ENCODE assay signal across 13 cellular contexts in genomic region chr9:134338394-134339182, GRCh38. TPM values are rescaled to one million over a fixed set of nuclear protein-coding genes. Genes with fewer than 3 reads are reported as not detected.
DNase-seq lines count a peak whose midpoint lies in the region; ATAC-seq and TF ChIP-seq lines count a peak whose summit lies in the region.
"Had no signal": no experiment of that assay in that cellular context is flagged by ENCODE, and none has a peak within 500 bp of the region (broad histone marks: within the 10 kb centered on the region; RNA-seq: fewer than 3 reads in every experiment).

No MANE protein-coding gene starts in this region.

- no peak for TF ChIP-seq POLR2A in testis (IDR thresholded peaks at IDR 0.05)

- TF ChIP-seq CTCF in Panc1 (IDR thresholded peaks at IDR 0.05) (no peak), endodermal cell (conservative IDR thresholded peaks at IDR 0.05) (no peak), testis (IDR thresholded peaks at IDR 0.05) (no peak)

- H3K27me3 ChIP-seq in Panc1 (ENCODE audit: control insufficient read depth, insufficient read depth, low read length), result no peaks in the 10 kb centered on the region
- no peaks in the 10 kb centered on the region for H3K27me3 ChIP-seq in endodermal cell (ENCODE audit: control insufficient read depth, insufficient read depth, low read length, poor library complexity, severe bottlenecking)
- H3K27me3 ChIP-seq in mesenchymal stem cell (ENCODE audit: control insufficient read depth in 1 of 2, insufficient read depth in 1 of 2, low read length in 2 of 2), result no peaks in the 10 kb centered on the region
- H3K27me3 ChIP-seq in testis, result no peaks in the 10 kb centered on the region

- WGBS in endodermal cell (ENCODE audit: insufficient coverage in 1 of 2, insufficient read length in 1 of 2), 2 experiments, result 85 to 89% methylated on average over 20 to 27 of the region's 27 CpGs
- 82% methylated on average over 27 of the region's 27 CpGs for WGBS in mesenchymal stem cell
- 35 to 58% methylated on average over 5 to 25 of the region's 27 CpGs for WGBS in testis, 2 donors

- H3K4me1 ChIP-seq in Panc1 (ENCODE audit: control insufficient read depth, insufficient read depth, low read length), result peaks cover 21% of the 10 kb centered on the region
- no peaks in the 10 kb centered on the region for H3K4me1 ChIP-seq in endodermal cell (ENCODE audit: control insufficient read depth, insufficient read depth, low read length)
- peaks cover 75% of the 10 kb centered on the region for H3K4me1 ChIP-seq in mesenchymal stem cell (ENCODE audit: control insufficient read depth, insufficient read depth, low read depth, low read length)
- peaks cover 79% of the 10 kb centered on the region for H3K4me1 ChIP-seq in testis

- H2AFZ ChIP-seq in mesenchymal stem cell (ENCODE audit: low read depth, low read length), result no peak overlapping the region

- H3K9me3 Mint-ChIP-seq in endodermal cell, result no peaks in the 10 kb centered on the region
- H3K9me3 Mint-ChIP-seq: activated T-cell treated with anti-CD3 and anti-CD28 coated beads, Interleukin-2, amount 50 U/mL, for 72 hours had no signal

- H3K27me3 Mint-ChIP-seq in endodermal cell (ENCODE audit: insufficient read depth), result no peaks in the 10 kb centered on the region

- no peak overlapping the region for H2BK12ac ChIP-seq in mesenchymal stem cell (ENCODE audit: low read length in 2 of 2)

- no peak overlapping the region for H3K23ac ChIP-seq in mesenchymal stem cell (ENCODE audit: low read length in 2 of 2)

- H3K9me3 ChIP-seq in Panc1 (ENCODE audit: control insufficient read depth, insufficient read depth, low read depth, low read length), result no peaks in the 10 kb centered on the region
- H3K9me3 ChIP-seq in endodermal cell (ENCODE audit: control insufficient read depth, low read length), result no peaks in the 10 kb centered on the region
- H3K9me3 ChIP-seq in mesenchymal stem cell (ENCODE audit: control insufficient read depth, low read length), result no peaks in the 10 kb centered on the region
- H3K9me3 ChIP-seq in testis, result no peaks in the 10 kb centered on the region

- ATAC-seq in Panc1 (peak; percentile 72), GM21390 (IDR thresholded peaks at IDR 0.05; ENCODE audit: unreplicated experiment) (no peak)
- ATAC-seq: activated CD4-positive, CD25-positive, alpha-beta regulatory T cell treated with anti-CD3 and anti-CD28 coated beads, Interleukin-2, amount 50 U/mL, for 24 hours; activated T-cell treated with anti-CD3 and anti-CD28 coated beads, Interleukin-2, amount 50 U/mL, for 72 hours had no signal

- POLR2A ChIA-PET in Panc1 (lab: Charles Lee), result no interaction called here

- DNase-seq in Panc1 (ENCODE audit: low read depth, low spot score), result no peak
- no peak for DNase-seq in endodermal cell
- no peak for DNase-seq in mesenchymal stem cell
- DNase-seq in testis, result peak; percentile 91
- no peak for DNase-seq in stimulated activated CD4-positive, alpha-beta T cell treated with anti-CD3 and anti-CD28 coated beads, Interleukin-12 subunit alpha, Interleukin-12 subunit beta, amount 100 ng/mL, for 4 hours
- DNase-seq in NOMO-1 treated with DMSO at 0.1 percent for 48 hours (lab: John Stamatoyannopoulos, UW; ENCODE audit: unreplicated experiment), result no peak
- no peak for DNase-seq in NK-92 treated with Interleukin-12 subunit alpha and Interleukin-12 subunit beta, amount 100 ng/mL, for 24 hours (lab: John Stamatoyannopoulos, UW)
- DNase-seq: activated T-cell treated with anti-CD3 and anti-CD28 coated beads, Interleukin-2, amount 50 U/mL, for 72 hours; NCI-H446 treated with DMSO at 0.1 percent for 48 hours; SHP77 treated with DMSO at 0.1 percent for 48 hours had no signal

- H3K4ac ChIP-seq in mesenchymal stem cell (ENCODE audit: low read depth in 1 of 2, low read length in 2 of 2), result no peak overlapping the region

- H2BK5ac ChIP-seq in mesenchymal stem cell (ENCODE audit: low read depth, low read length, poor library complexity, severe bottlenecking), result no peak overlapping the region

- H3K4me2 ChIP-seq in mesenchymal stem cell (ENCODE audit: low read length, poor library complexity, severe bottlenecking), result no peak overlapping the region

- in situ Hi-C loops in Panc1 (cut with HindIII; ENCODE audit: low pct_unique_long_range_greater_than_20kb, low sequenced_read_pairs), result no loop called here

- peaks cover 43% of the 10 kb centered on the region for H3K79me1 ChIP-seq in mesenchymal stem cell (replicated peaks; ENCODE audit: low read length, poor library complexity, severe bottlenecking)

- peaks cover 15% of the 10 kb centered on the region for H3K4me1 Mint-ChIP-seq in endodermal cell

- H3K27ac Mint-ChIP-seq in endodermal cell, result no peak overlapping the region
- H3K27ac Mint-ChIP-seq: activated T-cell treated with anti-CD3 and anti-CD28 coated beads, Interleukin-2, amount 50 U/mL, for 72 hours had no signal

- H4K91ac ChIP-seq in mesenchymal stem cell (ENCODE audit: low read length), result no peak overlapping the region

- H3K36me3 Mint-ChIP-seq in endodermal cell (ENCODE audit: low read depth), result no peaks in the 10 kb centered on the region

- no TSS peak for BruUV-seq in Panc1 (replicated peaks; lab: Mats Ljungman, UMichigan)

- no peak overlapping the region for H3K18ac ChIP-seq in mesenchymal stem cell (ENCODE audit: low read depth in 1 of 2, low read length in 2 of 2)

- H3K4me3 ChIP-seq in Panc1 (ENCODE audit: low read depth in 2 of 2, low read length in 2 of 2) (no peak overlapping the region), endodermal cell (ENCODE audit: low read length) (no peak overlapping the region), mesenchymal stem cell (ENCODE audit: insufficient read depth in 1 of 2, low read depth in 1 of 2, low read length in 2 of 2) (peak overlapping the region in 1 of 2 experiments; percentile 3), testis (no peak overlapping the region)
- H3K4me3 ChIP-seq: lung had no signal

- H3K9ac ChIP-seq in endodermal cell (ENCODE audit: extremely low read depth, low read length, poor library complexity, severe bottlenecking) (no peak overlapping the region), mesenchymal stem cell (ENCODE audit: low read length) (peak overlapping the region; percentile 28)

- no peak overlapping the region for H2BK120ac ChIP-seq in mesenchymal stem cell (ENCODE audit: low read depth, low read length)

- H3K36me3 ChIP-seq in Panc1 (ENCODE audit: control insufficient read depth, insufficient read depth, low read length), result no peaks in the 10 kb centered on the region
- no peaks in the 10 kb centered on the region for H3K36me3 ChIP-seq in endodermal cell (ENCODE audit: control insufficient read depth, insufficient read depth, low read length)
- H3K36me3 ChIP-seq in mesenchymal stem cell (ENCODE audit: control insufficient read depth in 1 of 2, insufficient read depth in 2 of 2, low read depth in 1 of 2, low read length in 2 of 2), result peaks cover 5 to 14% of the 10 kb centered on the region in 2 experiments
- no peaks in the 10 kb centered on the region for H3K36me3 ChIP-seq in testis (ENCODE audit: low read depth, missing control alignments)

- H3K27ac ChIP-seq in Panc1 (ENCODE audit: low read length) (peak overlapping the region; percentile 59; the same call in 1 of the 2 replicates), endodermal cell (ENCODE audit: low read depth, low read length) (peak overlapping the region; percentile 12), mesenchymal stem cell (ENCODE audit: low read length, poor library complexity, severe bottlenecking) (no peak overlapping the region), testis (peak overlapping the region; percentile 44 to 63)

- CTCF ChIA-PET in Panc1 (lab: Charles Lee), result no interaction called here

- no peak overlapping the region for H2BK15ac ChIP-seq in mesenchymal stem cell (ENCODE audit: low read depth, poor library complexity, severe bottlenecking)

- H2AK5ac ChIP-seq in mesenchymal stem cell (ENCODE audit: low read length, severe bottlenecking), result peak overlapping the region; percentile 7

- no peak overlapping the region for H4K8ac ChIP-seq in mesenchymal stem cell (ENCODE audit: low read length)

- intact Hi-C loops in Panc1 (cut with micrococcal nuclease; ENCODE audit: unreplicated experiment), result no loop called here
- intact Hi-C loops in testis (cut with DNase I; ENCODE audit: low total_unique reads), result no loop called here

- H3K4me3 Mint-ChIP-seq in endodermal cell, result no peak overlapping the region
- H3K4me3 Mint-ChIP-seq: activated T-cell treated with anti-CD3 and anti-CD28 coated beads, Interleukin-2, amount 50 U/mL, for 72 hours had no signal

- no peak overlapping the region for H3K14ac ChIP-seq in mesenchymal stem cell (ENCODE audit: low read length in 2 of 2)

RNA-seq across cellular contexts. Expression of gene RXRA, which starts 12.3 kb away (rescaled TPM):
- 31.6 TPM for total RNA-seq in Panc1 (2021; ENCODE audit: unreplicated experiment)
- 45.8 TPM for polyA plus RNA-seq in Panc1 (2012; ENCODE audit: insufficient read length)
- 10 to 100 TPM; 58.3 to 70.6 TPM for total RNA-seq in endodermal cell
- 37.4 TPM for polyA plus RNA-seq in endodermal cell (2013, experiment 1 of 2)
- 33.9 TPM for polyA plus RNA-seq in endodermal cell (2013, experiment 2 of 2)
- 37.8 TPM for polyA plus RNA-seq in mesenchymal stem cell (2013, experiment 1 of 2)
- polyA plus RNA-seq in mesenchymal stem cell (2013, experiment 2 of 2), result 38.3 TPM
- 10 to 100 TPM; 47.3 to 61.0 TPM for total RNA-seq in testis
- 31.3 TPM for polyA plus RNA-seq in testis (ENCODE audit: insufficient read depth, low read depth, low replicate concordance)
